Comparison of ENCODE assay signal across 1 cellular context in genomic region chr1:216310776-216311175, GRCh38.
TF ChIP-seq lines count a peak whose summit lies in the region.

No MANE protein-coding gene starts in this region.

TF ChIP-seq in GM23338, 12 proteins besides CTCF, POLR2A, EP300 and RAD21 (continued from another document):
- no peak for TF ChIP-seq ZNF462 (CRISPR knock-in tag; IDR thresholded peaks at IDR 0.05)
- no peak for TF ChIP-seq JUNB (IDR thresholded peaks at IDR 0.05; ENCODE audit: unreplicated experiment)
- TF ChIP-seq ZNF331 (CRISPR knock-in tag; IDR thresholded peaks at IDR 0.05; ENCODE audit: low read depth), result no peak
TF ChIP-seq in GM23338: peak in this region for 0.
